In genomic region chr1:155250246-155250632, GRCh38 we compare ENCODE assay signal across 9 cellular contexts. TPM values are rescaled to one million over a fixed set of nuclear protein-coding genes. Genes with fewer than 3 reads are reported as not detected.
A peak's percentile ranks its signal among the peaks of the same experiment; 100 is the strongest.
DNase-seq lines count a peak whose midpoint lies in the region; ATAC-seq, FAIRE-seq and TF ChIP-seq lines count a peak whose summit lies in the region.
"Had no signal": no experiment of that assay in that cellular context is flagged by ENCODE, and none has a peak within 500 bp of the region (broad histone marks: within the 10 kb centered on the region; RNA-seq: fewer than 3 reads in every experiment).

No MANE protein-coding gene starts in this region.

- POLR2A ChIA-PET in MCF 10A (lab: Yijun Ruan, JAX), result interaction anchor here (0.6 to 7.5 kb wide), 12 partner anchors 9 to 1031 kb away, joined by 3 to 45 read pairs (median 4); partner anchors contain the start of genes CLK2, MTX1, RUSC1 and SCAMP3

- ATAC-seq in upper lobe of left lung (ENCODE audit: low FRiP score in 2 of 2), result no peak

- TF ChIP-seq POLR2A in breast epithelium (IDR thresholded peaks at IDR 0.05) (no peak), esophagus muscularis mucosa (IDR thresholded peaks at IDR 0.05; ENCODE audit: low read depth) (no peak), upper lobe of left lung (IDR thresholded peaks at IDR 0.05) (no peak)

- H3K36me3 ChIP-seq in breast epithelium (no peaks in the 10 kb centered on the region), HUES6 (ENCODE audit: control insufficient read depth, insufficient read depth, low read length) (peaks cover 15% of the 10 kb centered on the region), esophagus muscularis mucosa (peaks cover 10 to 33% (median 19%) of the 10 kb centered on the region in 4 donors), upper lobe of left lung (peaks cover 0 to 17% (median 13%) of the 10 kb centered on the region in 4 donors), small intestine (ENCODE audit: control insufficient read depth in 2 of 2, insufficient read depth in 2 of 2, low read length in 2 of 2) (no peaks in the 10 kb centered on the region)
- H3K36me3 ChIP-seq: ovary had no signal

- H3K4me1 ChIP-seq in breast epithelium (peaks cover 7 to 10% of the 10 kb centered on the region in 2 donors), HUES6 (ENCODE audit: control insufficient read depth, insufficient read depth, low read length) (peaks cover 21% of the 10 kb centered on the region), esophagus muscularis mucosa (peaks cover 25 to 51% (median 38%) of the 10 kb centered on the region in 4 donors), upper lobe of left lung (peaks cover 23 to 32% (median 26%) of the 10 kb centered on the region in 4 donors), small intestine (ENCODE audit: control insufficient read depth in 2 of 2, insufficient read depth in 1 of 2, low read depth in 1 of 2, low read length in 1 of 2) (peaks cover 0 to 10% of the 10 kb centered on the region in 2 donors)

- no peak for TF ChIP-seq EP300 in esophagus muscularis mucosa (IDR thresholded peaks at IDR 0.05)
- no peak for TF ChIP-seq EP300 in upper lobe of left lung (IDR thresholded peaks at IDR 0.05)

- H3K4me1 Mint-ChIP-seq in MCF 10A (ENCODE audit: insufficient read depth, unreplicated experiment), result peaks cover 15% of the 10 kb centered on the region

- H3K9me3 Mint-ChIP-seq in MCF 10A (ENCODE audit: unreplicated experiment), result no peaks in the 10 kb centered on the region

- H3K36me3 Mint-ChIP-seq in MCF 10A (ENCODE audit: insufficient read depth, unreplicated experiment), result no peaks in the 10 kb centered on the region

- intact Hi-C loops in breast epithelium (cut with DNase I; ENCODE audit: low total_unique reads) (loop anchor here (5.0 kb wide), 1 partner anchor 72 kb away; the partner anchor contains the start of gene RUSC1), MCF 10A (cut with micrococcal nuclease) (loop anchor here (1.0 to 2.0 kb wide), 4 partner anchors 58 to 341 kb away; partner anchors contain the start of gene FDPS), esophagus muscularis mucosa (cut with DNase I) (loop anchor here (2.0 kb wide), 2 partner anchors 75 to 343 kb away; no protein-coding TSS in a partner anchor)

- H3K27ac Mint-ChIP-seq in MCF 10A (ENCODE audit: low read depth, unreplicated experiment), result no peak overlapping the region

- DNase-seq in breast epithelium (ENCODE audit: low spot score in 2 of 2) (no peak), MCF 10A (ENCODE audit: unreplicated experiment) (no peak), esophagus muscularis mucosa (ENCODE audit: extremely low spot score) (no peak), upper lobe of left lung (no peak), NCI-H226 (no peak), RCC 7860 (ENCODE audit: low spot score) (no peak), small intestine (no peak)

- 13% methylated on average over 3 of the region's 28 CpGs for WGBS in esophagus muscularis mucosa
- 58 to 86% methylated on average over 2 to 5 of the region's 28 CpGs for WGBS in upper lobe of left lung, 2 donors
- WGBS in small intestine, 3 donors, result 23 to 39% (median 27%) methylated on average over 17 to 28 of the region's 28 CpGs

- H3K4me3 ChIP-seq in breast epithelium (peak overlapping the region; percentile 20 to 52 (median 27)), HUES6 (ENCODE audit: low read depth, low read length) (peak overlapping the region; percentile 64), esophagus muscularis mucosa (peak overlapping the region; percentile 30 to 37 (median 34)), upper lobe of left lung (peak overlapping the region in 3 of 4 donors; percentile 8 to 43 (median 36)), small intestine (ENCODE audit: low read depth in 1 of 2, low read length in 2 of 2) (peak overlapping the region in 1 of 2 donors; percentile 4)
- H3K4me3 ChIP-seq: ovary had no signal

- H3K4me3 Mint-ChIP-seq in MCF 10A (ENCODE audit: unreplicated experiment), result no peak overlapping the region

- H3K9ac ChIP-seq in HUES6 (ENCODE audit: low read length), result peak overlapping the region; percentile 56

- H3K27ac ChIP-seq in breast epithelium (peak overlapping the region; percentile 8 to 40), HUES6 (ENCODE audit: low read depth, low read length) (no peak overlapping the region), esophagus muscularis mucosa (replicated peaks in 1 of 4) (peak overlapping the region in 3 of 4 donors; percentile 62 to 69 (median 66)), upper lobe of left lung (peak overlapping the region in 3 of 4 donors; percentile 37 to 84 (median 47)), small intestine (ENCODE audit: low read depth in 1 of 2, low read length in 1 of 2) (peak overlapping the region in 1 of 2 donors; percentile 12)
- H3K27ac ChIP-seq: ovary had no signal

- no peaks in the 10 kb centered on the region for H3K9me3 ChIP-seq in breast epithelium
- H3K9me3 ChIP-seq in HUES6 (ENCODE audit: control insufficient read depth, insufficient read depth, low read depth, low read length), result no peaks in the 10 kb centered on the region
- H3K9me3 ChIP-seq in esophagus muscularis mucosa, result no peaks in the 10 kb centered on the region
- H3K9me3 ChIP-seq in upper lobe of left lung, result no peaks in the 10 kb centered on the region
- H3K9me3 ChIP-seq in small intestine (ENCODE audit: control insufficient read depth, low read depth), result no peaks in the 10 kb centered on the region
- H3K9me3 ChIP-seq: ovary had no signal

- FAIRE-seq in RCC 7860 (lab: Jason Lieb, UNC) (no peak), small intestine (lab: Jason Lieb, UNC) (no peak)

- H3K27me3 Mint-ChIP-seq in MCF 10A (ENCODE audit: insufficient read depth, unreplicated experiment), result no peaks in the 10 kb centered on the region

- BruUV-seq in MCF 10A (replicated peaks; lab: Mats Ljungman, UMichigan), result no TSS peak

- H3K27me3 ChIP-seq in breast epithelium (no peaks in the 10 kb centered on the region), HUES6 (ENCODE audit: control insufficient read depth, insufficient read depth, low read length) (peaks cover 12% of the 10 kb centered on the region; the same call in 1 of the 2 replicates), esophagus muscularis mucosa (no peaks in the 10 kb centered on the region), upper lobe of left lung (no peaks in the 10 kb centered on the region), small intestine (ENCODE audit: control insufficient read depth in 2 of 2, insufficient read depth in 2 of 2, low read length in 2 of 2) (no peaks in the 10 kb centered on the region)
- H3K27me3 ChIP-seq: ovary had no signal

- TF ChIP-seq CTCF in breast epithelium (IDR thresholded peaks at IDR 0.05), result no peak
- TF ChIP-seq CTCF in MCF 10A (IDR thresholded peaks at IDR 0.05; ENCODE audit: unreplicated experiment), result no peak
- no peak for TF ChIP-seq CTCF in esophagus muscularis mucosa (IDR thresholded peaks at IDR 0.05)
- TF ChIP-seq CTCF in upper lobe of left lung (IDR thresholded peaks at IDR 0.05), result no peak

- CTCF ChIA-PET in MCF 10A (lab: Yijun Ruan, JAX), result interaction anchor here (0.6 to 10.0 kb wide), 71 partner anchors 9 to 1270 kb away, joined by 3 to 238 read pairs (median 4); partner anchors contain the start of genes CLK2, FDPS, HCN3 and KRTCAP2

RNA-seq across cellular contexts. Expression of gene ENTREP3, which starts 5.0 kb away (rescaled TPM):
- total RNA-seq in breast epithelium (10 to 100 TPM in 2 of 3 donors, 1 to 10 TPM in 1; 8.2 to 12.1 (median 10.2) TPM), MCF 10A (2022) (32.3 and 37.1 TPM in 2 replicates), esophagus muscularis mucosa (10 to 100 TPM; 15.1 to 38.7 (median 22.6) TPM), upper lobe of left lung (10 to 100 TPM in 5 of 6 donors, 1 to 10 TPM in 1; 9.3 to 30.3 (median 20.6) TPM)
- 10 to 100 TPM; 14.3 to 21.3 (median 15.2) TPM for polyA plus RNA-seq in small intestine

RNA-seq across cellular contexts. Expression of gene SCAMP3, which starts 11.9 kb away (rescaled TPM):
- total RNA-seq in breast epithelium (10 to 100 TPM; 64.9 to 72.0 (median 68.3) TPM), MCF 10A (2022) (80.6 and 88.1 TPM in 2 replicates), esophagus muscularis mucosa (10 to 100 TPM; 33.6 to 56.0 (median 43.5) TPM), upper lobe of left lung (10 to 100 TPM; 61.5 to 96.1 (median 70.4) TPM)
- polyA plus RNA-seq in small intestine, result 10 to 100 TPM; 32.7 to 61.8 (median 49.7) TPM

RNA-seq across cellular contexts. Expression of gene CLK2, which starts 23.1 kb away (rescaled TPM):
- total RNA-seq in breast epithelium, result 10 to 100 TPM; 29.1 to 53.4 (median 48.7) TPM
- total RNA-seq in MCF 10A (2022), result 78.6 and 82.3 TPM in 2 replicates
- 10 to 100 TPM; 17.6 to 32.0 (median 25.3) TPM for total RNA-seq in esophagus muscularis mucosa
- total RNA-seq in upper lobe of left lung, result 10 to 100 TPM; 32.7 to 92.2 (median 48.1) TPM
- polyA plus RNA-seq in small intestine, result 10 to 100 TPM; 27.0 to 41.6 (median 33.8) TPM

RNA-seq across cellular contexts. Expression of gene HCN3, which starts 27.0 kb away (rescaled TPM):
- 1 to 10 TPM; 1.3 to 2.3 (median 2.3) TPM for total RNA-seq in breast epithelium
- 2.5 and 4.3 TPM in 2 replicates for total RNA-seq in MCF 10A (2022)
- total RNA-seq in esophagus muscularis mucosa, result 1 to 10 TPM; 1.0 to 2.1 (median 1.4) TPM
- 1 to 10 TPM; 1.1 to 6.3 (median 2.6) TPM for total RNA-seq in upper lobe of left lung
- polyA plus RNA-seq in small intestine, result 10 to 100 TPM in 1 of 3 donors, 1 to 10 TPM in 2; 4.0 to 11.9 (median 4.3) TPM

RNA-seq across cellular contexts. Expression of gene MTX1, which starts 41.7 kb away (rescaled TPM):
- total RNA-seq in breast epithelium, result 10 to 100 TPM; 41.1 to 50.8 (median 44.8) TPM
- 64.6 and 67.4 TPM in 2 replicates for total RNA-seq in MCF 10A (2022)
- total RNA-seq in esophagus muscularis mucosa, result 10 to 100 TPM; 34.1 to 52.8 (median 38.0) TPM
- 10 to 100 TPM; 23.0 to 68.4 (median 37.4) TPM for total RNA-seq in upper lobe of left lung
- polyA plus RNA-seq in small intestine, result 10 to 100 TPM; 44.9 to 72.2 (median 53.9) TPM
